In genomic region chr17:32299579-32300158, GRCh38 we compare ENCODE assay signal across 21 cellular contexts. TPM values are rescaled to one million over a fixed set of nuclear protein-coding genes. Genes with fewer than 3 reads are reported as not detected.
"Had no signal": no experiment of that assay in that cellular context is flagged by ENCODE, and none has a peak within 500 bp of the region (broad histone marks: within the 10 kb centered on the region; RNA-seq: fewer than 3 reads in every experiment).

No MANE protein-coding gene starts in this region.

- FAIRE-seq: endothelial cell of umbilical vein, islet of Langerhans had no signal

- H3K4me1 ChIP-seq: colonic mucosa, foreskin keratinocyte, parathyroid adenoma, psoas muscle, transverse colon had no signal

- ATAC-seq: foreskin keratinocyte; psoas muscle; stimulated activated naive B cell treated with anti-CD40 and anti-IgM and Interleukin-4, amounts not matched to agents 10 μg/mL and 1 μg/mL and 100 μg/mL, for 72 hours; stimulated activated naive CD8-positive, alpha-beta T cell treated with anti-CD3 and anti-CD28 coated beads, Interleukin-15, amount 100 ng/mL, for 72 hours had no signal

- H3K4me1 Mint-ChIP-seq: naive B cell; stimulated activated naive B cell treated with anti-CD40 and anti-IgM and Interleukin-4, amounts not matched to agents 10 μg/mL and 1 μg/mL and 100 μg/mL, for 72 hours; stimulated activated naive CD8-positive, alpha-beta T cell treated with anti-CD3 and anti-CD28 coated beads, Interleukin-15, amount 100 ng/mL, for 72 hours had no signal

- H3K4me3 Mint-ChIP-seq: naive B cell; nephron; stimulated activated naive B cell treated with anti-CD40 and anti-IgM and Interleukin-4, amounts not matched to agents 10 μg/mL and 1 μg/mL and 100 μg/mL, for 72 hours; stimulated activated naive CD8-positive, alpha-beta T cell treated with anti-CD3 and anti-CD28 coated beads, Interleukin-15, amount 100 ng/mL, for 72 hours had no signal

- H3K27me3 Mint-ChIP-seq: stimulated activated naive CD8-positive, alpha-beta T cell treated with anti-CD3 and anti-CD28 coated beads, Interleukin-15, amount 100 ng/mL, for 72 hours had no signal

- H3K27me3 ChIP-seq: colonic mucosa, hepatocyte, sigmoid colon, testis, transverse colon had no signal

- H3K36me3 Mint-ChIP-seq: naive B cell; stimulated activated naive B cell treated with anti-CD40 and anti-IgM and Interleukin-4, amounts not matched to agents 10 μg/mL and 1 μg/mL and 100 μg/mL, for 72 hours had no signal

- H3K4me3 ChIP-seq: colonic mucosa, hepatocyte, psoas muscle, sigmoid colon, skin epidermis, testis, transverse colon had no signal

- DNase-seq: colonic mucosa; dermis blood vessel endothelial cell; foreskin keratinocyte; kidney glomerular epithelial cell; mesendoderm; naive B cell; psoas muscle; sigmoid colon; stimulated activated CD4-positive, alpha-beta T cell treated with anti-CD3 and anti-CD28 coated beads, Interleukin-2, amount 100 ng/mL, for 24 hours; stimulated activated CD4-positive, alpha-beta T cell treated with anti-CD3 and anti-CD28 coated beads, Interleukin-4, amount 100 ng/mL, for 4 hours; stimulated activated naive B cell treated with anti-CD40 and anti-IgM and Interleukin-4, amounts not matched to agents 10 μg/mL and 1 μg/mL and 100 μg/mL, for 72 hours; stimulated activated naive CD8-positive, alpha-beta T cell treated with anti-CD3 and anti-CD28 coated beads, Interleukin-15, amount 100 ng/mL, for 72 hours; testis; transverse colon had no signal

- H3K27ac ChIP-seq: colonic mucosa, foreskin keratinocyte, hepatocyte, parathyroid adenoma, psoas muscle, sigmoid colon, skin epidermis, testis, transverse colon had no signal

- H3K9me3 Mint-ChIP-seq: naive B cell; nephron; stimulated activated naive B cell treated with anti-CD40 and anti-IgM and Interleukin-4, amounts not matched to agents 10 μg/mL and 1 μg/mL and 100 μg/mL, for 72 hours; stimulated activated naive CD8-positive, alpha-beta T cell treated with anti-CD3 and anti-CD28 coated beads, Interleukin-15, amount 100 ng/mL, for 72 hours had no signal

- H3K36me3 ChIP-seq: colonic mucosa, sigmoid colon, transverse colon had no signal

- H3K27ac Mint-ChIP-seq: nephron; stimulated activated naive B cell treated with anti-CD40 and anti-IgM and Interleukin-4, amounts not matched to agents 10 μg/mL and 1 μg/mL and 100 μg/mL, for 72 hours; stimulated activated naive CD8-positive, alpha-beta T cell treated with anti-CD3 and anti-CD28 coated beads, Interleukin-15, amount 100 ng/mL, for 72 hours had no signal

- H3K9me3 ChIP-seq: colonic mucosa, psoas muscle, sigmoid colon, testis, transverse colon had no signal

RNA-seq across cellular contexts. Expression of gene RHBDL3, which starts 34.0 kb away (rescaled TPM):
- total RNA-seq: dermis blood vessel endothelial cell, foreskin keratinocyte, lung microvascular endothelial cell had no signal
